Comparison of ENCODE assay signal across 7 cellular contexts in genomic region chr15:55286442-55287189, GRCh38. TPM values are rescaled to one million over a fixed set of nuclear protein-coding genes. Genes with fewer than 3 reads are reported as not detected.
DNase-seq lines count a peak whose midpoint lies in the region; ATAC-seq, FAIRE-seq and TF ChIP-seq lines count a peak whose summit lies in the region.
"Not testable (repeated sequence)": the region's sequence is repeated elsewhere in the genome, so short reads cannot be mapped to it uniquely, and the experiment has no call there.

No MANE protein-coding gene starts in this region.

- not testable (repeated sequence) for H3K9me3 Mint-ChIP-seq in CD4-positive, alpha-beta memory T cell; T-cell; activated CD4-positive, alpha-beta memory T cell treated with anti-CD3 and anti-CD28 coated beads for 36 hours; activated T-helper 17 cell treated with anti-CD3 and anti-CD28 coated beads, Interleukin-2, amount 50 U/mL, for 72 hours; neural crest cell

- H3K4me3 Mint-ChIP-seq in CD4-positive, alpha-beta memory T cell: peak overlapping the region in 7 of 8 donors; percentile 59 to 95 (median 94)
- H3K4me3 Mint-ChIP-seq in T-cell (peak overlapping the region; percentile 92 to 94 (median 93)), neural crest cell (peak overlapping the region; percentile 89)
- peak overlapping the region; percentile 93 for H3K4me3 Mint-ChIP-seq in activated CD4-positive, alpha-beta memory T cell treated with anti-CD3 and anti-CD28 coated beads for 36 hours
- peak overlapping the region; percentile 98 for H3K4me3 Mint-ChIP-seq in activated T-helper 17 cell treated with anti-CD3 and anti-CD28 coated beads, Interleukin-2, amount 50 U/mL, for 72 hours

- not testable (repeated sequence) for TF ChIP-seq POLR2A in GM12878 (IDR thresholded peaks at IDR 0.05; ENCODE audit: low read depth, low read length)

- WGBS in GM12878 (ENCODE audit: insufficient coverage, insufficient replicate concordance, low lambda C conversion rate, missing lambda C conversion rate): 100% methylated on average over 9 of the region's 10 CpGs

- H3K27ac ChIP-seq in CD4-positive, alpha-beta memory T cell (ENCODE audit: low read depth, low read length); GM12878 (ENCODE audit: control insufficient read depth, insufficient read depth): not testable (repeated sequence)

- in situ Hi-C loops in GM12878 (cut with MboI): not testable (repeated sequence)

- peak overlapping the region; percentile 57 to 98 (median 95) for H3K27ac Mint-ChIP-seq in CD4-positive, alpha-beta memory T cell
- peak overlapping the region; percentile 89 to 99 for H3K27ac Mint-ChIP-seq in T-cell
- H3K27ac Mint-ChIP-seq in activated CD4-positive, alpha-beta memory T cell treated with anti-CD3 and anti-CD28 coated beads for 36 hours: peak overlapping the region; percentile 97
- H3K27ac Mint-ChIP-seq in activated T-helper 17 cell treated with anti-CD3 and anti-CD28 coated beads, Interleukin-2, amount 50 U/mL, for 72 hours: peak overlapping the region; percentile 97
- H3K27ac Mint-ChIP-seq in neural crest cell (ENCODE audit: unreplicated experiment): not testable (repeated sequence)

- not testable (repeated sequence) for H2AFZ ChIP-seq in GM12878 (ENCODE audit: control insufficient read depth, low read depth, low read length)

- H4K20me1 ChIP-seq in GM12878 (ENCODE audit: control insufficient read depth, insufficient read depth): not testable (repeated sequence)

- POLR2A ChIA-PET in CD4-positive, alpha-beta memory T cell (lab: Charles Lee; ENCODE audit: partially characterized antibody): interaction anchor here (1.7 to 14.7 kb wide), 2 partner anchors 19 to 66 kb away, joined by 7 to 201 read pairs; no protein-coding TSS in a partner anchor
- POLR2A ChIA-PET in T-cell (lab: Charles Lee) (interaction anchor here (1.4 to 1.7 kb wide), 2 partner anchors 19 to 20 kb away, joined by 4 to 5 read pairs; no protein-coding TSS in a partner anchor), GM12878 (lab: Charles Lee) (interaction anchor here (0.6 to 1.5 kb wide), 3 partner anchors 10 to 692 kb away, joined by 3 to 9 read pairs (median 3); no protein-coding TSS in a partner anchor)
- POLR2A ChIA-PET in activated CD4-positive, alpha-beta memory T cell treated with anti-CD3 and anti-CD28 coated beads for 36 hours (lab: Charles Lee): interaction anchor here (0.9 to 2.3 kb wide), 3 partner anchors 10 to 69 kb away, joined by 3 to 8 read pairs (median 4); no protein-coding TSS in a partner anchor

- SMC1A ChIA-PET in GM12878 (lab: Charles Lee; ENCODE audit: uncharacterized antibody, unreplicated experiment): interaction anchor here (0.9 to 11.6 kb wide), 7 partner anchors 18 to 1312 kb away, joined by 3 to 110 read pairs (median 3); no protein-coding TSS in a partner anchor

- not testable (repeated sequence) for BruUV-seq in GM12878 (replicated peaks; lab: Mats Ljungman, UMichigan)

- not testable (repeated sequence) for H3K27me3 ChIP-seq in CD4-positive, alpha-beta memory T cell (ENCODE audit: insufficient read depth, low read length); GM12878 (replicated peaks in 1 of 2; ENCODE audit: control insufficient read depth in 2 of 2, insufficient read depth in 2 of 2, low read length in 1 of 2)

- not testable (repeated sequence) for FAIRE-seq in GM12878 (lab: Jason Lieb, UNC)

- peaks cover 7 to 19% of the 10 kb centered on the region in 2 donors for H3K36me3 Mint-ChIP-seq in CD4-positive, alpha-beta memory T cell
- H3K36me3 Mint-ChIP-seq in T-cell; neural crest cell (ENCODE audit: low read depth): not testable (repeated sequence)
- peaks cover 49% of the 10 kb centered on the region for H3K36me3 Mint-ChIP-seq in activated CD4-positive, alpha-beta memory T cell treated with anti-CD3 and anti-CD28 coated beads for 36 hours
- H3K36me3 Mint-ChIP-seq in activated T-helper 17 cell treated with anti-CD3 and anti-CD28 coated beads, Interleukin-2, amount 50 U/mL, for 72 hours (ENCODE audit: low read depth): peaks cover 76% of the 10 kb centered on the region

- CTCF ChIA-PET in CD4-positive, alpha-beta memory T cell (lab: Charles Lee; ENCODE audit: partially characterized antibody): interaction anchor here (1.1 to 3.3 kb wide), 5 partner anchors 10 to 147 kb away, joined by 3 to 21 read pairs (median 4); no protein-coding TSS in a partner anchor
- CTCF ChIA-PET in T-cell (lab: Charles Lee) (interaction anchor here (0.5 to 1.3 kb wide), 3 partner anchors 9 to 95 kb away, joined by 3 to 5 read pairs (median 3); no protein-coding TSS in a partner anchor), GM12878 (lab: Yijun Ruan, JAX) (interaction anchor here (1.8 to 3.0 kb wide), 3 partner anchors 9 to 69 kb away, joined by 3 to 34 read pairs (median 9); no protein-coding TSS in a partner anchor)
- CTCF ChIA-PET in activated CD4-positive, alpha-beta memory T cell treated with anti-CD3 and anti-CD28 coated beads for 36 hours (lab: Charles Lee): interaction anchor here (1.1 to 1.2 kb wide), 2 partner anchors 67 to 90 kb away, joined by 3 read pairs; no protein-coding TSS in a partner anchor

- not testable (repeated sequence) for ATAC-seq in T-cell (replicated peaks in 1 of 4); activated T-helper 17 cell treated with anti-CD3 and anti-CD28 coated beads, Interleukin-2, amount 50 U/mL, for 72 hours (replicated peaks); GM12878; Right ventricle myocardium inferior

- TF ChIP-seq EP300 in GM12878 (IDR thresholded peaks at IDR 0.05; ENCODE audit: borderline replicate concordance in 1 of 2, control insufficient read depth in 1 of 2, low read depth in 2 of 2, low read length in 2 of 2): not testable (repeated sequence)

- peaks cover 19% of the 10 kb centered on the region for H3K79me2 ChIP-seq in GM12878 (ENCODE audit: control insufficient read depth, insufficient read depth, low read length)

- TF ChIP-seq RAD21 in GM12878 (IDR thresholded peaks at IDR 0.05; ENCODE audit: insufficient read depth, low read depth, low read length): not testable (repeated sequence)

- peaks cover 76% of the 10 kb centered on the region for H3K4me1 ChIP-seq in CD4-positive, alpha-beta memory T cell (ENCODE audit: insufficient read depth, low read length)
- peaks cover 14% of the 10 kb centered on the region for H3K4me1 ChIP-seq in GM12878 (ENCODE audit: control insufficient read depth, insufficient read depth, low read length)

- not testable (repeated sequence) for H3K9ac ChIP-seq in GM12878 (ENCODE audit: control insufficient read depth, insufficient read depth, low read length)

- H3K27me3 Mint-ChIP-seq in CD4-positive, alpha-beta memory T cell; T-cell; activated CD4-positive, alpha-beta memory T cell treated with anti-CD3 and anti-CD28 coated beads for 36 hours; activated T-helper 17 cell treated with anti-CD3 and anti-CD28 coated beads, Interleukin-2, amount 50 U/mL, for 72 hours; neural crest cell (ENCODE audit: low read depth): not testable (repeated sequence)

- intact Hi-C loops in CD4-positive, alpha-beta memory T cell (cut with micrococcal nuclease); activated CD4-positive, alpha-beta memory T cell treated with anti-CD3 and anti-CD28 coated beads for 36 hours (cut with micrococcal nuclease); Right ventricle myocardium inferior (cut with DNase I): not testable (repeated sequence)
- intact Hi-C loops in GM12878 (cut with micrococcal nuclease; ENCODE audit: unreplicated experiment): loop anchor here (10.0 kb wide), 2 partner anchors 702 to 772 kb away; no protein-coding TSS in a partner anchor

- TF ChIP-seq CTCF in GM12878 (IDR thresholded peaks at IDR 0.05 in 2 of 3, conservative IDR thresholded peaks at IDR 0.05 in 1 of 3; ENCODE audit: control insufficient read depth in 2 of 3, extremely low read depth in 1 of 3, insufficient read depth in 1 of 3, low read depth in 3 of 3, low read length in 3 of 3); neural crest cell (conservative IDR thresholded peaks at IDR 0.05): not testable (repeated sequence)

- not testable (repeated sequence) for H3K4me2 ChIP-seq in GM12878 (ENCODE audit: control insufficient read depth, insufficient read depth)

- H3K4me3 ChIP-seq in CD4-positive, alpha-beta memory T cell (ENCODE audit: low read length in 2 of 2); GM12878: not testable (repeated sequence)

- not testable (repeated sequence) for DNase-seq in CD4-positive, alpha-beta memory T cell; T-cell; activated CD4-positive, alpha-beta memory T cell treated with anti-CD3 and anti-CD28 coated beads for 36 hours; GM12878 (ENCODE audit: low read depth, low spot score); neural crest cell (ENCODE audit: low read depth, low spot score)
- peak; percentile 46 for DNase-seq in Right ventricle myocardium inferior (ENCODE audit: missing footprints)

- not testable (repeated sequence) for H3K9me3 ChIP-seq in CD4-positive, alpha-beta memory T cell (ENCODE audit: control insufficient read depth in 1 of 2, low read length in 2 of 2); GM12878 (replicated peaks; ENCODE audit: control insufficient read depth, insufficient read depth, low read length)

- H3K36me3 ChIP-seq in CD4-positive, alpha-beta memory T cell (ENCODE audit: insufficient read depth, low read length); GM12878 (ENCODE audit: control insufficient read depth in 2 of 2, insufficient read depth in 2 of 2, low read length in 1 of 2): not testable (repeated sequence)

- RAD21 ChIA-PET in GM12878 (lab: Charles Lee; ENCODE audit: unreplicated experiment): interaction anchor here (1.1 to 3.2 kb wide), 5 partner anchors 9 to 153 kb away, joined by 4 to 26 read pairs (median 10); no protein-coding TSS in a partner anchor

- peaks cover 61 to 89% (median 67%) of the 10 kb centered on the region in 4 donors for H3K4me1 Mint-ChIP-seq in CD4-positive, alpha-beta memory T cell
- H3K4me1 Mint-ChIP-seq in T-cell (peaks cover 69 to 76% (median 74%) of the 10 kb centered on the region in 3 donors), neural crest cell (peaks cover 11% of the 10 kb centered on the region)
- H3K4me1 Mint-ChIP-seq in activated CD4-positive, alpha-beta memory T cell treated with anti-CD3 and anti-CD28 coated beads for 36 hours (ENCODE audit: low read depth): peaks cover 67% of the 10 kb centered on the region
- H3K4me1 Mint-ChIP-seq in activated T-helper 17 cell treated with anti-CD3 and anti-CD28 coated beads, Interleukin-2, amount 50 U/mL, for 72 hours: peaks cover 43% of the 10 kb centered on the region

RNA-seq across cellular contexts. Expression of gene RAB27A, which starts 3.0 kb away (rescaled TPM):
- total RNA-seq in CD4-positive, alpha-beta memory T cell: 10 to 100 TPM; 44.6 to 52.5 TPM
- polyA plus RNA-seq in CD4-positive, alpha-beta memory T cell: 10 to 100 TPM; 52.1 to 55.7 TPM
- 10 to 100 TPM; 29.7 to 47.2 (median 35.2) TPM for total RNA-seq in T-cell
- total RNA-seq in activated CD4-positive, alpha-beta memory T cell treated with anti-CD3 and anti-CD28 coated beads for 36 hours: 100 to 1,000 TPM; 216 to 217 TPM
- total RNA-seq in activated T-helper 17 cell treated with anti-CD3 and anti-CD28 coated beads, Interleukin-2, amount 50 U/mL, for 72 hours: 100 to 1,000 TPM in 1 of 2 donors, 10 to 100 TPM in 1; 99.2 to 138 TPM
- total RNA-seq in GM12878 (2013; cell fraction: nucleolus; rRNA removed): 104 and 107 TPM in 2 replicates
- 13.3 and 15.4 TPM in 2 replicates for total RNA-seq in GM12878 (2014; rRNA removed)
- 27.6 and 30.8 TPM in 2 replicates for total RNA-seq in GM12878 (2014; rRNA removed; fragmentation: Illumina TruSeq; extraction: Trizol)
- 52.2 and 53.2 TPM in 2 replicates for total RNA-seq in GM12878 (2021)
- 14.9 TPM for polyA plus RNA-seq in GM12878 (2011; ENCODE audit: low read depth)
- 139 and 184 TPM in 2 replicates for polyA plus RNA-seq in GM12878 (2011; rRNA removed)
- 55.6 and 70.9 TPM in 2 replicates for polyA plus RNA-seq in GM12878 (2011; cell fraction: cytosol; rRNA removed)
- polyA plus RNA-seq in GM12878 (2011; cell fraction: nucleus; rRNA removed): 35.5 and 42.4 TPM in 2 replicates
- polyA plus RNA-seq in GM12878 (2012): 17.4 and 27.6 TPM in 2 replicates
- polyA plus RNA-seq in GM12878 (2014; fragmentation: Illumina TruSeq; extraction: Trizol): 65.4 and 85.6 TPM in 2 replicates
- 10 to 100 TPM; 24.6 to 36.5 TPM for polyA plus RNA-seq in GM12878 (2014; fragmentation: Nextera tagmentation; extraction: Ambion mirVana)
- 44.3 and 50.6 TPM in 2 replicates for polyA plus RNA-seq in GM12878 (2014; rRNA removed)
- polyA plus RNA-seq in GM12878 (2016; fragmentation: Nextera tagmentation; extraction: Ambion mirVana): 10 to 100 TPM; 32.0 to 33.9 TPM
- 38.7 and 48.9 TPM in 2 replicates for polyA minus RNA-seq in GM12878 (2011; rRNA and poly(A)+ RNA removed)
- polyA minus RNA-seq in GM12878 (2011; cell fraction: cytosol; rRNA and poly(A)+ RNA removed): 20.4 and 23.8 TPM in 2 replicates
- 14.3 and 20.1 TPM in 2 replicates for polyA minus RNA-seq in GM12878 (2011; cell fraction: nucleus; rRNA and poly(A)+ RNA removed)
- 6.1 TPM for total RNA-seq in Right ventricle myocardium inferior
- total RNA-seq in neural crest cell: 5.9 and 6.5 TPM in 2 replicates

RNA-seq across cellular contexts. Expression of gene PIGBOS1, which starts 32.3 kb away (rescaled TPM):
- 10 to 100 TPM; 14.1 to 20.3 TPM for total RNA-seq in CD4-positive, alpha-beta memory T cell
- polyA plus RNA-seq in CD4-positive, alpha-beta memory T cell: 10 to 100 TPM; 27.8 to 37.8 TPM
- total RNA-seq in T-cell (10 to 100 TPM; 10.0 to 24.4 (median 16.7) TPM), GM12878 (2014; rRNA removed) (7.1 and 8.1 TPM in 2 replicates), GM12878 (2014; rRNA removed; fragmentation: Illumina TruSeq; extraction: Trizol) (14.0 and 14.1 TPM in 2 replicates), GM12878 (2021) (7.1 and 7.6 TPM in 2 replicates), Right ventricle myocardium inferior (7.0 TPM), neural crest cell (12.5 and 16.6 TPM in 2 replicates)
- 10 to 100 TPM; 10.5 to 11.1 TPM for total RNA-seq in activated CD4-positive, alpha-beta memory T cell treated with anti-CD3 and anti-CD28 coated beads for 36 hours
- total RNA-seq in activated T-helper 17 cell treated with anti-CD3 and anti-CD28 coated beads, Interleukin-2, amount 50 U/mL, for 72 hours: 10 to 100 TPM in 1 of 2 donors, 1 to 10 TPM in 1; 7.8 to 10.9 TPM
- total RNA-seq in GM12878 (2013; cell fraction: nucleolus; rRNA removed): 18.0 and 21.5 TPM in 2 replicates
- polyA plus RNA-seq in GM12878 (2011; ENCODE audit: low read depth): 13.4 TPM
- polyA plus RNA-seq in GM12878 (2011; rRNA removed) (9.9 and 17.1 TPM in 2 replicates), GM12878 (2014; fragmentation: Illumina TruSeq; extraction: Trizol) (5.7 and 9.0 TPM in 2 replicates), GM12878 (2014; fragmentation: Nextera tagmentation; extraction: Ambion mirVana) (10 to 100 TPM; 19.9 to 24.7 TPM), GM12878 (2014; rRNA removed) (10.5 and 12.5 TPM in 2 replicates), GM12878 (2016; fragmentation: Nextera tagmentation; extraction: Ambion mirVana) (10 to 100 TPM; 10.0 to 13.2 TPM)
- 8.7 and 11.8 TPM in 2 replicates for polyA plus RNA-seq in GM12878 (2011; cell fraction: cytosol; rRNA removed)
- 3.9 and 5.1 TPM in 2 replicates for polyA plus RNA-seq in GM12878 (2011; cell fraction: nucleus; rRNA removed)
- 12.8 and 18.7 TPM in 2 replicates for polyA plus RNA-seq in GM12878 (2012)
- 2.2 and 2.6 TPM in 2 replicates for polyA minus RNA-seq in GM12878 (2011; rRNA and poly(A)+ RNA removed)
- 4.0 and 5.2 TPM in 2 replicates for polyA minus RNA-seq in GM12878 (2011; cell fraction: cytosol; rRNA and poly(A)+ RNA removed)
- polyA minus RNA-seq in GM12878 (2011; cell fraction: nucleus; rRNA and poly(A)+ RNA removed): 7.7 and 16.2 TPM in 2 replicates

RNA-seq across cellular contexts. Expression of gene PIGB, which starts 32.4 kb away (rescaled TPM):
- 10 to 100 TPM; 26.4 to 28.6 TPM for total RNA-seq in CD4-positive, alpha-beta memory T cell
- polyA plus RNA-seq in CD4-positive, alpha-beta memory T cell: 10 to 100 TPM; 13.0 to 18.7 TPM
- total RNA-seq in T-cell: 10 to 100 TPM; 16.3 to 28.2 (median 20.1) TPM
- 10 to 100 TPM; 18.0 to 18.9 TPM for total RNA-seq in activated CD4-positive, alpha-beta memory T cell treated with anti-CD3 and anti-CD28 coated beads for 36 hours
- 10 to 100 TPM; 25.7 to 32.9 TPM for total RNA-seq in activated T-helper 17 cell treated with anti-CD3 and anti-CD28 coated beads, Interleukin-2, amount 50 U/mL, for 72 hours
- 76.7 and 77.5 TPM in 2 replicates for total RNA-seq in GM12878 (2013; cell fraction: nucleolus; rRNA removed)
- total RNA-seq in GM12878 (2014; rRNA removed): 20.7 and 25.9 TPM in 2 replicates
- 27.8 and 28.7 TPM in 2 replicates for total RNA-seq in GM12878 (2014; rRNA removed; fragmentation: Illumina TruSeq; extraction: Trizol)
- 21.2 and 23.7 TPM in 2 replicates for total RNA-seq in GM12878 (2021)
- 16.8 TPM for polyA plus RNA-seq in GM12878 (2011; ENCODE audit: low read depth)
- 46.0 and 58.3 TPM in 2 replicates for polyA plus RNA-seq in GM12878 (2011; rRNA removed)
- polyA plus RNA-seq in GM12878 (2011; cell fraction: cytosol; rRNA removed): 18.0 and 20.1 TPM in 2 replicates
- 34.0 and 35.9 TPM in 2 replicates for polyA plus RNA-seq in GM12878 (2011; cell fraction: nucleus; rRNA removed)
- polyA plus RNA-seq in GM12878 (2012): 13.7 and 18.8 TPM in 2 replicates
- polyA plus RNA-seq in GM12878 (2014; fragmentation: Illumina TruSeq; extraction: Trizol): 23.8 and 30.8 TPM in 2 replicates
- 10 to 100 TPM; 22.7 to 44.6 TPM for polyA plus RNA-seq in GM12878 (2014; fragmentation: Nextera tagmentation; extraction: Ambion mirVana)
- 16.9 and 17.9 TPM in 2 replicates for polyA plus RNA-seq in GM12878 (2014; rRNA removed)
- polyA plus RNA-seq in GM12878 (2016; fragmentation: Nextera tagmentation; extraction: Ambion mirVana): 10 to 100 TPM; 26.6 to 35.4 TPM
- 22.5 and 25.7 TPM in 2 replicates for polyA minus RNA-seq in GM12878 (2011; rRNA and poly(A)+ RNA removed)
- polyA minus RNA-seq in GM12878 (2011; cell fraction: cytosol; rRNA and poly(A)+ RNA removed): 5.7 and 13.0 TPM in 2 replicates
- polyA minus RNA-seq in GM12878 (2011; cell fraction: nucleus; rRNA and poly(A)+ RNA removed): 19.1 and 28.2 TPM in 2 replicates
- 3.2 TPM for total RNA-seq in Right ventricle myocardium inferior
- 12.9 and 14.6 TPM in 2 replicates for total RNA-seq in neural crest cell
